Comparison of ENCODE assay signal across 35 cellular contexts in the genomic region with DNA sequence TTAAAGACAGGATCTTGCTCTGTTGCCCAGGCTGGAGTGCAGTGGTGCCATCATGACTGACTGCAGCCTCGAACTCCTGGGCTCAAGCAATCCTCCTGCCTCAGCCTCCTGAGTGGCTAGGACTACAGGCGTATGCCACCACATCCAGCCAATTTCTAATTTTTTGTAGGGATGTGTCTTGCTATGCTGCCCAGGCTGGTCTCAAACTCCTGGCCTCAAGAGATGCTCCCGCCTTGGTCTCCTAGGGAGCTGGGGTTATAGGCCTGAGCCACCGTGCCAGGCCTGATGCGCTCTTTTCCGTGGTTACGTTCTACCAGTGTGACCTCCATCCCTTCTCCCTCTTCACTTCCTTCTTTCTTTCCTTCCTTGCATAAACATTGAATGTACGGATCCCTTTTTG. TPM values are rescaled to one million over a fixed set of nuclear protein-coding genes. Genes with fewer than 3 reads are reported as not detected.
DNase-seq lines count a peak whose midpoint lies in the region; ATAC-seq, FAIRE-seq and TF ChIP-seq lines count a peak whose summit lies in the region.
"Had no signal": no experiment of that assay in that cellular context is flagged by ENCODE, and none has a peak within 500 bp of the region (broad histone marks: within the 10 kb centered on the region; RNA-seq: fewer than 3 reads in every experiment).

No MANE protein-coding gene starts in this region.

- POLR2A ChIA-PET in activated CD4-positive, alpha-beta T cell treated with anti-CD3 and anti-CD28 coated beads, Interleukin-2, amount 10 ng/mL, durations not matched to agents 7 days and 5 days (lab: Charles Lee): no interaction called here
- POLR2A ChIA-PET in activated CD4-positive, alpha-beta memory T cell treated with anti-CD3 and anti-CD28 coated beads for 36 hours (lab: Charles Lee): interaction anchor here (0.9 to 1.4 kb wide), 3 partner anchors 51 to 122 kb away, joined by 3 to 5 read pairs (median 4); partner anchors contain the start of genes ANKRD16, FBH1 and IL2RA
- POLR2A ChIA-PET in K562 (lab: Yijun Ruan, JAX): no interaction called here

- H3K27me3 Mint-ChIP-seq in activated CD4-positive, alpha-beta T cell treated with anti-CD3 and anti-CD28 coated beads, Interleukin-2, amount 10 ng/mL, durations not matched to agents 7 days and 5 days: no peaks in the 10 kb centered on the region
- H3K27me3 Mint-ChIP-seq in CD4-positive, CD25-positive, alpha-beta regulatory T cell: no peaks in the 10 kb centered on the region
- no peaks in the 10 kb centered on the region for H3K27me3 Mint-ChIP-seq in activated CD4-positive, alpha-beta memory T cell treated with anti-CD3 and anti-CD28 coated beads for 36 hours

- H3K36me3 Mint-ChIP-seq in activated CD4-positive, alpha-beta T cell treated with anti-CD3 and anti-CD28 coated beads, Interleukin-2, amount 10 ng/mL, durations not matched to agents 7 days and 5 days (ENCODE audit: low read depth): peaks cover 55% of the 10 kb centered on the region
- peaks cover 34% of the 10 kb centered on the region for H3K36me3 Mint-ChIP-seq in CD4-positive, CD25-positive, alpha-beta regulatory T cell
- peaks cover 58% of the 10 kb centered on the region for H3K36me3 Mint-ChIP-seq in activated CD4-positive, alpha-beta memory T cell treated with anti-CD3 and anti-CD28 coated beads for 36 hours

- no TSS peak for BruUV-seq in K562 (replicated peaks; lab: Mats Ljungman, UMichigan)

- peaks cover 15% of the 10 kb centered on the region for H3K4me1 ChIP-seq in CD4-positive, CD25-positive, alpha-beta regulatory T cell (ENCODE audit: control insufficient read depth, insufficient read depth, low read length, poor library complexity, severe bottlenecking)
- H3K4me1 ChIP-seq in K562 (replicated peaks in 1 of 2; ENCODE audit: control insufficient read depth in 2 of 2, insufficient read depth in 2 of 2, low read length in 2 of 2): no peaks in the 10 kb centered on the region; a peak in 1 of 5 replicates
- peaks cover 0 to 3% (median 0%) of the 10 kb centered on the region in 4 donors for H3K4me1 ChIP-seq in transverse colon
- H3K4me1 ChIP-seq: Peyer's patch, psoas muscle had no signal

- peaks cover 31% of the 10 kb centered on the region for H3K4me1 Mint-ChIP-seq in activated CD4-positive, alpha-beta T cell treated with anti-CD3 and anti-CD28 coated beads, Interleukin-2, amount 10 ng/mL, durations not matched to agents 7 days and 5 days
- peaks cover 13 to 45% (median 32%) of the 10 kb centered on the region in 4 donors for H3K4me1 Mint-ChIP-seq in CD4-positive, CD25-positive, alpha-beta regulatory T cell
- H3K4me1 Mint-ChIP-seq in activated CD4-positive, alpha-beta memory T cell treated with anti-CD3 and anti-CD28 coated beads for 36 hours (ENCODE audit: low read depth): peaks cover 57% of the 10 kb centered on the region
- H3K4me1 Mint-ChIP-seq: nephron had no signal

- ATAC-seq in CD4-positive, CD25-positive, alpha-beta regulatory T cell (ENCODE audit: low read depth in 2 of 2): no peak
- ATAC-seq in K562: no peak
- ATAC-seq: mucosa of descending colon, psoas muscle, sciatic nerve, upper lobe of right lung had no signal

- peaks cover 47% of the 10 kb centered on the region for H3K36me3 ChIP-seq in CD4-positive, CD25-positive, alpha-beta regulatory T cell (ENCODE audit: control insufficient read depth, insufficient read depth, low read length)
- H3K36me3 ChIP-seq in K562 (ENCODE audit: control insufficient read depth, insufficient read depth, low read length) (no peaks in the 10 kb centered on the region), transverse colon (no peaks in the 10 kb centered on the region)
- H3K36me3 ChIP-seq: cardiac muscle cell, Peyer's patch, upper lobe of right lung had no signal

- no peak overlapping the region for H2AFZ ChIP-seq in K562 (ENCODE audit: low read depth, low read length)

- TF ChIP-seq POLR2A in K562 (conservative IDR thresholded peaks at IDR 0.05): no peak
- TF ChIP-seq POLR2A in transverse colon (IDR thresholded peaks at IDR 0.05): no peak

- H3K9me3 ChIP-seq in CD4-positive, CD25-positive, alpha-beta regulatory T cell (ENCODE audit: control insufficient read depth in 2 of 2, low read length in 2 of 2): no peaks in the 10 kb centered on the region
- no peaks in the 10 kb centered on the region for H3K9me3 ChIP-seq in K562 (replicated peaks; ENCODE audit: control insufficient read depth, insufficient read depth, low read depth, low read length)
- no peaks in the 10 kb centered on the region for H3K9me3 ChIP-seq in transverse colon
- H3K9me3 ChIP-seq: mucosa of descending colon, Peyer's patch, psoas muscle had no signal

- H3K79me2 ChIP-seq in K562 (ENCODE audit: control insufficient read depth, insufficient read depth, low read length): no peaks in the 10 kb centered on the region

- no peak for FAIRE-seq in K562 (lab: Jason Lieb, UNC)
- FAIRE-seq: astrocyte, GM12891, H1 had no signal

- H3K4me3 ChIP-seq in CD4-positive, CD25-positive, alpha-beta regulatory T cell (ENCODE audit: low read depth, low read length): no peak overlapping the region
- H3K4me3 ChIP-seq in K562: no peak overlapping the region
- H3K4me3 ChIP-seq in transverse colon: no peak overlapping the region
- H3K4me3 ChIP-seq: cardiac muscle cell, coronary artery, lung, mucosa of descending colon, Peyer's patch, psoas muscle, upper lobe of right lung had no signal

- no peaks in the 10 kb centered on the region for H4K20me1 ChIP-seq in K562 (replicated peaks; ENCODE audit: control insufficient read depth, insufficient read depth, low read length)

- H3K4me3 Mint-ChIP-seq in activated CD4-positive, alpha-beta T cell treated with anti-CD3 and anti-CD28 coated beads, Interleukin-2, amount 10 ng/mL, durations not matched to agents 7 days and 5 days: no peak overlapping the region
- peak overlapping the region in 1 of 4 donors; percentile 29 for H3K4me3 Mint-ChIP-seq in CD4-positive, CD25-positive, alpha-beta regulatory T cell
- H3K4me3 Mint-ChIP-seq in activated CD4-positive, alpha-beta memory T cell treated with anti-CD3 and anti-CD28 coated beads for 36 hours: peak overlapping the region; percentile 9
- H3K4me3 Mint-ChIP-seq: nephron had no signal

- DNase-seq in activated CD4-positive, alpha-beta T cell treated with anti-CD3 and anti-CD28 coated beads, Interleukin-2, amount 10 ng/mL, durations not matched to agents 7 days and 5 days: peak; percentile 3
- DNase-seq in activated CD4-positive, alpha-beta T cell treated with anti-CD3 and anti-CD28 coated beads, Interleukin-2, amount 50 U/mL, for 1 hour: no peak
- peak in 1 of 3 donors; percentile 47 for DNase-seq in CD4-positive, CD25-positive, alpha-beta regulatory T cell
- DNase-seq in activated CD4-positive, alpha-beta memory T cell treated with anti-CD3 and anti-CD28 coated beads for 36 hours: no peak
- DNase-seq in K562 (ENCODE audit: extremely low read depth in 1 of 4, low spot score in 3 of 4): no peak
- no peak for DNase-seq in middle frontal gyrus (ENCODE audit: extremely low spot score, low spot score)
- no peak for DNase-seq in activated effector memory CD4-positive, alpha-beta T cell treated with Interleukin-2 at 50 U/mL for 16 hours
- DNase-seq in transverse colon: no peak
- DNase-seq: AML-193; DMS53; effector memory CD4-positive, alpha-beta T cell; hippocampal formation; mucosa of descending colon; NCI-H2107; NCI-H774; Peyer's patch; psoas muscle; SHP77; stimulated activated CD4-positive, alpha-beta T cell treated with anti-CD3 and anti-CD28 coated beads, Interleukin-12 subunit alpha, Interleukin-12 subunit beta, amount 100 ng/mL, for 4 hours; stimulated activated CD4-positive, alpha-beta T cell treated with anti-CD3 and anti-CD28 coated beads, Interleukin-4, amount 100 ng/mL, for 24 hours; substantia nigra; T-helper 9 cell; upper lobe of right lung had no signal

- H3K4me2 ChIP-seq in K562 (ENCODE audit: insufficient read depth, low read length): no peak overlapping the region

- H3K27ac Mint-ChIP-seq in activated CD4-positive, alpha-beta T cell treated with anti-CD3 and anti-CD28 coated beads, Interleukin-2, amount 10 ng/mL, durations not matched to agents 7 days and 5 days: no peak overlapping the region
- H3K27ac Mint-ChIP-seq in CD4-positive, CD25-positive, alpha-beta regulatory T cell: peak overlapping the region in 2 of 3 donors; percentile 64 to 79
- peak overlapping the region; percentile 64 for H3K27ac Mint-ChIP-seq in activated CD4-positive, alpha-beta memory T cell treated with anti-CD3 and anti-CD28 coated beads for 36 hours
- H3K27ac Mint-ChIP-seq: nephron had no signal

- TF ChIP-seq RAD21 in K562 (CRISPR knock-in tag; conservative IDR thresholded peaks at IDR 0.05 in 1 of 2, IDR thresholded peaks at IDR 0.05 in 1 of 2): no peak

- CTCF ChIA-PET in activated CD4-positive, alpha-beta T cell treated with anti-CD3 and anti-CD28 coated beads, Interleukin-2, amount 10 ng/mL, durations not matched to agents 7 days and 5 days (lab: Charles Lee): interaction anchor here (0.7 kb wide), 1 partner anchor 75 kb away, joined by 3 read pairs; no protein-coding TSS in a partner anchor
- CTCF ChIA-PET in activated CD4-positive, alpha-beta memory T cell treated with anti-CD3 and anti-CD28 coated beads for 36 hours (lab: Charles Lee): no interaction called here
- CTCF ChIA-PET in K562 (lab: Yijun Ruan, JAX; ENCODE audit: low intra/inter-chr PET ratio): no interaction called here

- 57% methylated on average over 8 of the region's 8 CpGs for WGBS in K562 (ENCODE audit: insufficient coverage, low coverage, missing lambda C conversion rate)
- WGBS in transverse colon (ENCODE audit: low coverage in 1 of 2), 2 donors: 91 to 92% methylated on average over 5 to 8 of the region's 8 CpGs

- TF ChIP-seq CTCF in K562 (IDR thresholded peaks at IDR 0.05 in 2 of 3, conservative IDR thresholded peaks at IDR 0.05 in 1 of 3; ENCODE audit: insufficient read depth in 2 of 3, low read depth in 1 of 3, low read length in 3 of 3) (no peak), transverse colon (IDR thresholded peaks at IDR 0.05) (no peak)

- no peaks in the 10 kb centered on the region for H3K9me1 ChIP-seq in K562 (ENCODE audit: control insufficient read depth, insufficient read depth, low read length)

- no peak overlapping the region for H3K27ac ChIP-seq in CD4-positive, CD25-positive, alpha-beta regulatory T cell (ENCODE audit: insufficient read depth, low read length, poor library complexity, severe bottlenecking)
- H3K27ac ChIP-seq in K562 (ENCODE audit: extremely low read depth, low read depth, low read length) (no peak overlapping the region), transverse colon (no peak overlapping the region)
- H3K27ac ChIP-seq: cardiac muscle cell, coronary artery, epithelial cell of prostate, Peyer's patch, psoas muscle, upper lobe of right lung, VCaP had no signal

- intact Hi-C loops in activated CD4-positive, alpha-beta memory T cell treated with anti-CD3 and anti-CD28 coated beads for 36 hours (cut with micrococcal nuclease): no loop called here
- intact Hi-C loops in K562 (cut with micrococcal nuclease) (loop anchor here (5.0 to 10.0 kb wide), 2 partner anchors 64 to 73 kb away; partner anchors contain the start of gene RBM17), transverse colon (cut with DNase I; ENCODE audit: low total_unique reads) (no loop called here)

- peaks cover 15% of the 10 kb centered on the region for H3K9me3 Mint-ChIP-seq in activated CD4-positive, alpha-beta T cell treated with anti-CD3 and anti-CD28 coated beads, Interleukin-2, amount 10 ng/mL, durations not matched to agents 7 days and 5 days
- H3K9me3 Mint-ChIP-seq in CD4-positive, CD25-positive, alpha-beta regulatory T cell: peaks cover 0 to 2% (median 0%) of the 10 kb centered on the region in 7 donors
- H3K9me3 Mint-ChIP-seq in activated CD4-positive, alpha-beta memory T cell treated with anti-CD3 and anti-CD28 coated beads for 36 hours: peaks cover 11% of the 10 kb centered on the region

- H3K27me3 ChIP-seq in CD4-positive, CD25-positive, alpha-beta regulatory T cell (ENCODE audit: control insufficient read depth, insufficient read depth, low read length): no peaks in the 10 kb centered on the region
- H3K27me3 ChIP-seq in K562 (ENCODE audit: control insufficient read depth in 2 of 2, insufficient read depth in 2 of 2, low read length in 2 of 2) (peaks cover 0 to 7% of the 10 kb centered on the region in 2 experiments; a peak in 1 of 5 replicates), transverse colon (no peaks in the 10 kb centered on the region)
- H3K27me3 ChIP-seq: cardiac muscle cell, Peyer's patch, upper lobe of right lung had no signal

- H3K9ac ChIP-seq in K562 (ENCODE audit: insufficient read depth in 1 of 2, low read depth in 2 of 2, low read length in 2 of 2): no peak overlapping the region

- in situ Hi-C loops in K562 (cut with MboI): no loop called here
- in situ Hi-C loops in transverse colon (cut with MboI; ENCODE audit: low pct_ligation_motif_present in 1 of 4, low pct_unique_long_range_greater_than_20kb in 1 of 4, low sequenced_read_pairs in 3 of 4): loop anchor here in 2 of 4 donors (10.0 kb wide), 1 partner anchor 73 kb away; the partner anchor contains the start of gene RBM17 (in 2 of the 2)

- no peak for TF ChIP-seq EP300 in K562 (IDR thresholded peaks at IDR 0.05; ENCODE audit: low read length)
- TF ChIP-seq EP300 in transverse colon (IDR thresholded peaks at IDR 0.05; ENCODE audit: low read depth): no peak

RNA-seq across cellular contexts. Expression of gene IL15RA, which starts 34.2 kb away (rescaled TPM):
- 10 to 100 TPM; 16.1 to 16.5 TPM for total RNA-seq in activated CD4-positive, alpha-beta T cell treated with anti-CD3 and anti-CD28 coated beads, Interleukin-2, amount 10 ng/mL, durations not matched to agents 7 days and 5 days
- 17.7 TPM for total RNA-seq in CD4-positive, CD25-positive, alpha-beta regulatory T cell
- 10 to 100 TPM in 1 of 4 donors, 1 to 10 TPM in 3; 9.1 to 13.4 (median 9.5) TPM for polyA plus RNA-seq in CD4-positive, CD25-positive, alpha-beta regulatory T cell
- 10 to 100 TPM; 20.1 to 20.2 TPM for total RNA-seq in activated CD4-positive, alpha-beta memory T cell treated with anti-CD3 and anti-CD28 coated beads for 36 hours
- total RNA-seq in K562 (2011; cell fraction: chromatin; rRNA removed; ENCODE audit: low replicate concordance): 12.8 and 14.2 TPM in 2 replicates
- total RNA-seq in K562 (2011; cell fraction: nucleolus; rRNA removed): 16.7 and 17.9 TPM in 2 replicates
- total RNA-seq in K562 (2011; cell fraction: nucleoplasm; rRNA removed): 13.9 and 18.0 TPM in 2 replicates
- total RNA-seq in K562 (2014; rRNA removed) (9.8 and 10.1 TPM in 2 replicates), K562 (2014; rRNA removed; fragmentation: Illumina TruSeq; extraction: Trizol) (4.0 and 4.5 TPM in 2 replicates), K562 (2015; rRNA removed; fragmentation: Illumina TruSeq; extraction: Trizol) (4.7 and 5.2 TPM in 2 replicates), K562 (2021) (9.4 and 11.7 TPM in 2 replicates), transverse colon (10 to 100 TPM in 3 of 4 donors, 1 to 10 TPM in 1; 3.7 to 58.1 (median 24.6) TPM)
- polyA plus RNA-seq in K562 (2011; rRNA removed) (8.0 and 18.3 TPM in 2 replicates), K562 (2014; fragmentation: Illumina TruSeq; extraction: Trizol) (10.6 and 11.2 TPM in 2 replicates), K562 (2014; fragmentation: Nextera tagmentation; extraction: Ambion mirVana) (1 to 10 TPM; 1.2 to 2.0 TPM), K562 (2014; rRNA removed) (8.7 and 9.9 TPM in 2 replicates)
- 20.1 and 26.7 TPM in 2 replicates for polyA plus RNA-seq in K562 (2011; cell fraction: cytosol; rRNA removed)
- polyA plus RNA-seq in K562 (2011; cell fraction: nucleus; rRNA removed): 12.0 and 12.3 TPM in 2 replicates
- 5.6 and 11.1 TPM in 2 replicates for polyA plus RNA-seq in K562 (2012)
- 4.5 and 4.7 TPM in 2 replicates for polyA minus RNA-seq in K562 (2011; rRNA and poly(A)+ RNA removed)
- 10.1 and 10.2 TPM in 2 replicates for polyA minus RNA-seq in K562 (2011; cell fraction: cytosol; rRNA and poly(A)+ RNA removed)
- 2.9 and 3.1 TPM in 2 replicates for polyA minus RNA-seq in K562 (2011; cell fraction: nucleus; rRNA and poly(A)+ RNA removed)

RNA-seq across cellular contexts. Expression of gene IL2RA, which starts 50.6 kb away (rescaled TPM):
- 100 to 1,000 TPM; 124 to 142 TPM for total RNA-seq in activated CD4-positive, alpha-beta T cell treated with anti-CD3 and anti-CD28 coated beads, Interleukin-2, amount 10 ng/mL, durations not matched to agents 7 days and 5 days
- 220 TPM for total RNA-seq in CD4-positive, CD25-positive, alpha-beta regulatory T cell
- polyA plus RNA-seq in CD4-positive, CD25-positive, alpha-beta regulatory T cell: 100 to 1,000 TPM; 159 to 261 (median 179) TPM
- 100 to 1,000 TPM; 961 to 988 TPM for total RNA-seq in activated CD4-positive, alpha-beta memory T cell treated with anti-CD3 and anti-CD28 coated beads for 36 hours
- total RNA-seq in K562 (2011; cell fraction: chromatin; rRNA removed; ENCODE audit: low replicate concordance): not detected in 2 replicates
- not detected in 2 replicates for total RNA-seq in K562 (2011; cell fraction: nucleolus; rRNA removed)
- not detected in 2 replicates for total RNA-seq in K562 (2011; cell fraction: nucleoplasm; rRNA removed)
- total RNA-seq in K562 (2014; rRNA removed): not detected in 2 replicates
- not detected in 2 replicates for total RNA-seq in K562 (2014; rRNA removed; fragmentation: Illumina TruSeq; extraction: Trizol)
- not detected in 2 replicates for total RNA-seq in K562 (2015; rRNA removed; fragmentation: Illumina TruSeq; extraction: Trizol)
- 0.95 and 1.1 TPM in 2 replicates for total RNA-seq in K562 (2021)
- not detected in 2 replicates for polyA plus RNA-seq in K562 (2011; rRNA removed)
- not detected in 2 replicates for polyA plus RNA-seq in K562 (2011; cell fraction: cytosol; rRNA removed)
- polyA plus RNA-seq in K562 (2011; cell fraction: nucleus; rRNA removed): not detected in 2 replicates
- polyA plus RNA-seq in K562 (2012): 0.03 and 0.19 TPM in 2 replicates
- not detected in 2 replicates for polyA plus RNA-seq in K562 (2014; fragmentation: Illumina TruSeq; extraction: Trizol)
- not detected for polyA plus RNA-seq in K562 (2014; fragmentation: Nextera tagmentation; extraction: Ambion mirVana)
- not detected in 2 replicates for polyA plus RNA-seq in K562 (2014; rRNA removed)
- not detected in 2 replicates for polyA minus RNA-seq in K562 (2011; rRNA and poly(A)+ RNA removed)
- not detected in 2 replicates for polyA minus RNA-seq in K562 (2011; cell fraction: cytosol; rRNA and poly(A)+ RNA removed)
- polyA minus RNA-seq in K562 (2011; cell fraction: nucleus; rRNA and poly(A)+ RNA removed): not detected in 2 replicates
- 1 to 10 TPM in 1 of 4 donors, under 1 TPM in 1, not detected in 2; 0.79 to 1.1 TPM for total RNA-seq in transverse colon
- total RNA-seq: A673, astrocyte, cardiac muscle cell, H1, LHCN-M2 had no signal
- polyA plus RNA-seq: cardiac muscle cell, H1 had no signal

Comparison
In these comparisons a context has a peak if more than half of its experiments do, and no peak if none do; other contexts are left out.
1. RNA of gene IL2RA, which starts 50.6 kb away (total RNA-seq): 961 to 988 TPM in activated CD4-positive, alpha-beta memory T cell treated with anti-CD3 and anti-CD28 coated beads for 36 hours, 220 TPM in CD4-positive, CD25-positive, alpha-beta regulatory T cell (single experiment) and 124 to 142 TPM in activated CD4-positive, alpha-beta T cell treated with anti-CD3 and anti-CD28 coated beads, Interleukin-2, amount 10 ng/mL, durations not matched to agents 7 days and 5 days; 0.79 to 1.1 TPM in transverse colon and 0.95 to 1.1 TPM in K562; every median in the first group is over 10 times any median in the second.